Comparison of ENCODE assay signal across 34 cellular contexts in genomic region chr6:2305951-2306350, GRCh38.
"Had no signal": no experiment of that assay in that cellular context is flagged by ENCODE, and none has a peak within 500 bp of the region (broad histone marks: within the 10 kb centered on the region; RNA-seq: fewer than 3 reads in every experiment).

No MANE protein-coding gene starts in this region.

- H3K27ac ChIP-seq: KMS-11 had no signal

- H3K4me3 ChIP-seq: MG63 had no signal

- H3K36me3 ChIP-seq: MG63 had no signal

- DNase-seq: Karpas-422, Kasumi-1, KG1, MG63, MM.1S, MV-4-11, NCI-H1048, NCI-H1092, NCI-H1092 treated with DMSO at 0.1 percent for 48 hours, NCI-H1105, NCI-H1105 treated with DMSO at 0.1 percent for 48 hours, NCI-H1417, NCI-H1417 treated with DMSO at 0.1 percent for 48 hours, NCI-H1436, NCI-H1436 treated with DMSO at 0.1 percent for 48 hours, NCI-H146, NCI-H1694, NCI-H1694 treated with DMSO at 0.1 percent for 48 hours, NCI-H187, NCI-H187 treated with DMSO at 0.1 percent for 48 hours, NCI-H1930, NCI-H2029, NCI-H2029 treated with DMSO at 0.1 percent for 48 hours, NCI-H2081, NCI-H2081 treated with DMSO at 0.1 percent for 48 hours, NCI-H2107, NCI-H2171, NCI-H2171 treated with DMSO at 0.1 percent for 48 hours, NCI-H2227 treated with DMSO at 0.1 percent for 48 hours, NCI-H226, NCI-H345, NCI-H446, NCI-H446 treated with DMSO at 0.1 percent for 48 hours had no signal

- H3K9me3 ChIP-seq: MG63 had no signal

- H3K27me3 ChIP-seq: MG63 had no signal
